ENCODE assay signal across 24 cellular contexts in genomic region chr5:126129431-126129830, GRCh38.
"Had no signal": no experiment of that assay in that cellular context is flagged by ENCODE, and none has a peak within 500 bp of the region (broad histone marks: within the 10 kb centered on the region; RNA-seq: fewer than 3 reads in every experiment).

No MANE protein-coding gene starts in this region.

- H3K4me1 ChIP-seq: breast epithelium had no signal

- H3K27me3 ChIP-seq: breast epithelium, SJSA1 had no signal

- H3K36me3 ChIP-seq: breast epithelium, SJSA1 had no signal

- H3K9me3 ChIP-seq: breast epithelium, SJSA1 had no signal

- FAIRE-seq: K562, TTC549 had no signal

- ATAC-seq: activated CD4-positive, CD25-positive, alpha-beta regulatory T cell treated with anti-CD3 and anti-CD28 coated beads, Interleukin-2, amount 50 U/mL, for 24 hours; activated CD8-positive, alpha-beta T cell treated with anti-CD3 and anti-CD28 coated beads, Interleukin-2, amount 10 ng/mL, durations not matched to agents 7 days and 5 days; K562; Panc1 had no signal

- H3K27ac ChIP-seq: breast epithelium, SJSA1 had no signal

- H3K4me3 ChIP-seq: breast epithelium, K562, SJSA1 had no signal

- DNase-seq: activated CD4-positive, alpha-beta T cell treated with anti-CD3 and anti-CD28 coated beads for 48 hours; activated CD4-positive, alpha-beta T cell treated with anti-CD3 and anti-CD28 coated beads, Interleukin-2, amount 50 U/mL, for 4 hours; activated CD8-positive, alpha-beta memory T cell treated with anti-CD3 and anti-CD28 coated beads, Interleukin-2, amount 50 U/mL, for 48 hours; activated CD8-positive, alpha-beta T cell treated with anti-CD3 and anti-CD28 coated beads, Interleukin-2, amount 10 ng/mL, durations not matched to agents 7 days and 5 days; activated effector memory CD4-positive, alpha-beta T cell treated with Interleukin-2 at 50 U/mL for 16 hours; activated naive CD4-positive, alpha-beta T cell; activated T-cell treated with anti-CD3 and anti-CD28 coated beads, Interleukin-2, amount 50 U/mL, for 24 hours; aorta; Karpas-422; NCI-H1048; NCI-H146; NCI-H187 treated with DMSO at 0.1 percent for 48 hours; NCI-H2081 treated with DMSO at 0.1 percent for 48 hours; NCI-H446; NCI-H524; OCI-M1; SHP77; T-helper 9 cell had no signal
